10 cellular contexts compared by ENCODE assay signal in genomic region chr2:219125225-219125885, GRCh38. TPM values are rescaled to one million over a fixed set of nuclear protein-coding genes. Genes with fewer than 3 reads are reported as not detected.
DNase-seq lines count a peak whose midpoint lies in the region; ATAC-seq and TF ChIP-seq lines count a peak whose summit lies in the region.
"Had no signal": no experiment of that assay in that cellular context is flagged by ENCODE, and none has a peak within 500 bp of the region (broad histone marks: within the 10 kb centered on the region; RNA-seq: fewer than 3 reads in every experiment).

No MANE protein-coding gene starts in this region.

- H3K36me3 Mint-ChIP-seq in activated T-helper 17 cell treated with anti-CD3 and anti-CD28 coated beads, Interleukin-2, amount 50 U/mL, for 72 hours (ENCODE audit: low read depth): peaks cover 5% of the 10 kb centered on the region
- peaks cover 2% of the 10 kb centered on the region for H3K36me3 Mint-ChIP-seq in progenitor cell of endocrine pancreas (ENCODE audit: insufficient read depth)

- peak; percentile 7 for DNase-seq in stimulated activated CD4-positive, alpha-beta T cell treated with anti-CD3 and anti-CD28 coated beads, Interleukin-4, amount 100 ng/mL, for 24 hours
- no peak for DNase-seq in stimulated activated CD4-positive, alpha-beta T cell treated with anti-CD3 and anti-CD28 coated beads, Interleukin-12 subunit alpha, Interleukin-12 subunit beta, amount 100 ng/mL, for 4 hours
- peak; percentile 26 for DNase-seq in kidney glomerular epithelial cell (lab: John Stamatoyannopoulos, UW)
- no peak for DNase-seq in progenitor cell of endocrine pancreas (ENCODE audit: low spot score, unreplicated experiment)
- no peak for DNase-seq in NCI-H1436 (lab: John Stamatoyannopoulos, UW)
- no peak for DNase-seq in NCI-H1092 treated with DMSO at 0.1 percent for 48 hours (lab: John Stamatoyannopoulos, UW)
- no peak for DNase-seq in NCI-H510A (lab: John Stamatoyannopoulos, UW)
- DNase-seq: NK-92 treated with Interleukin-12 subunit alpha and Interleukin-12 subunit beta, amount 100 ng/mL, for 24 hours had no signal

- peaks cover 16% of the 10 kb centered on the region for H3K4me1 Mint-ChIP-seq in activated T-helper 17 cell treated with anti-CD3 and anti-CD28 coated beads, Interleukin-2, amount 50 U/mL, for 72 hours
- peaks cover 42% of the 10 kb centered on the region for H3K4me1 Mint-ChIP-seq in progenitor cell of endocrine pancreas (ENCODE audit: low read depth)

- peak; percentile 97 for ATAC-seq in activated T-helper 17 cell treated with anti-CD3 and anti-CD28 coated beads, Interleukin-2, amount 50 U/mL, for 72 hours (replicated peaks)

- H3K27me3 Mint-ChIP-seq in activated T-helper 17 cell treated with anti-CD3 and anti-CD28 coated beads, Interleukin-2, amount 50 U/mL, for 72 hours: no peaks in the 10 kb centered on the region
- peaks cover 81% of the 10 kb centered on the region for H3K27me3 Mint-ChIP-seq in progenitor cell of endocrine pancreas
- H3K27me3 Mint-ChIP-seq: activated naive CD8-positive, alpha-beta T cell had no signal

- peak overlapping the region; percentile 69 for H3K27ac Mint-ChIP-seq in activated T-helper 17 cell treated with anti-CD3 and anti-CD28 coated beads, Interleukin-2, amount 50 U/mL, for 72 hours
- H3K27ac Mint-ChIP-seq in progenitor cell of endocrine pancreas: no peak overlapping the region
- H3K27ac Mint-ChIP-seq: activated naive CD8-positive, alpha-beta T cell had no signal

- H3K9me3 Mint-ChIP-seq in activated T-helper 17 cell treated with anti-CD3 and anti-CD28 coated beads, Interleukin-2, amount 50 U/mL, for 72 hours: no peaks in the 10 kb centered on the region
- no peaks in the 10 kb centered on the region for H3K9me3 Mint-ChIP-seq in progenitor cell of endocrine pancreas (ENCODE audit: low read depth)

- TF ChIP-seq CTCF in progenitor cell of endocrine pancreas (IDR thresholded peaks at IDR 0.05; ENCODE audit: unreplicated experiment): no peak

- no peak overlapping the region for H3K4me3 Mint-ChIP-seq in activated T-helper 17 cell treated with anti-CD3 and anti-CD28 coated beads, Interleukin-2, amount 50 U/mL, for 72 hours
- no peak overlapping the region for H3K4me3 Mint-ChIP-seq in progenitor cell of endocrine pancreas (ENCODE audit: low read depth)
- H3K4me3 Mint-ChIP-seq: activated naive CD8-positive, alpha-beta T cell had no signal

RNA-seq across cellular contexts. Expression of gene NHEJ1, which starts 35.3 kb away (rescaled TPM):
- 10 to 100 TPM; 24.1 to 26.6 TPM for total RNA-seq in activated T-helper 17 cell treated with anti-CD3 and anti-CD28 coated beads, Interleukin-2, amount 50 U/mL, for 72 hours
- 15.4 and 17.7 TPM in 2 replicates for total RNA-seq in progenitor cell of endocrine pancreas

RNA-seq across cellular contexts. Expression of gene SLC23A3, which starts 44.5 kb away (rescaled TPM):
- 1 to 10 TPM; 2.9 to 7.7 TPM for total RNA-seq in activated T-helper 17 cell treated with anti-CD3 and anti-CD28 coated beads, Interleukin-2, amount 50 U/mL, for 72 hours
- 1.7 and 2.8 TPM in 2 replicates for total RNA-seq in progenitor cell of endocrine pancreas

RNA-seq across cellular contexts. Expression of gene CNPPD1, which starts 51.4 kb away (rescaled TPM):
- total RNA-seq in activated T-helper 17 cell treated with anti-CD3 and anti-CD28 coated beads, Interleukin-2, amount 50 U/mL, for 72 hours: 10 to 100 TPM; 60.4 to 67.0 TPM
- 38.9 and 40.8 TPM in 2 replicates for total RNA-seq in progenitor cell of endocrine pancreas

RNA-seq across cellular contexts. Expression of gene RETREG2, which starts 52.7 kb away (rescaled TPM):
- 100 to 1,000 TPM; 104 to 148 TPM for total RNA-seq in activated T-helper 17 cell treated with anti-CD3 and anti-CD28 coated beads, Interleukin-2, amount 50 U/mL, for 72 hours
- total RNA-seq in progenitor cell of endocrine pancreas: 77.0 and 77.4 TPM in 2 replicates

Comparison
In these comparisons a context has a peak if more than half of its experiments do, and no peak if none do; other contexts are left out.
1. DNase-seq: peak in stimulated activated CD4-positive, alpha-beta T cell treated with anti-CD3 and anti-CD28 coated beads, Interleukin-4, amount 100 ng/mL, for 24 hours (single experiment) and kidney glomerular epithelial cell (single experiment); none in stimulated activated CD4-positive, alpha-beta T cell treated with anti-CD3 and anti-CD28 coated beads, Interleukin-12 subunit alpha, Interleukin-12 subunit beta, amount 100 ng/mL, for 4 hours (single experiment), progenitor cell of endocrine pancreas (single experiment), NCI-H1436 (single experiment), NCI-H1092 treated with DMSO at 0.1 percent for 48 hours (single experiment) and NCI-H510A (single experiment).